Comparison of ENCODE assay signal across 8 cellular contexts in genomic region chr15:75023194-75024101, GRCh38.
A peak's percentile ranks its signal among the peaks of the same experiment; 100 is the strongest.
DNase-seq lines count a peak whose midpoint lies in the region; ATAC-seq and TF ChIP-seq lines count a peak whose summit lies in the region.

TSS of gene PPCDC (plus strand) at chr15:75023590. CDS start at chr15:75028319, 4,729 bp downstream.

- ATAC-seq in GM19035 (IDR thresholded peaks at IDR 0.05; ENCODE audit: unreplicated experiment) (peak; percentile 92), HG03354 (IDR thresholded peaks at IDR 0.05; ENCODE audit: poor library complexity, severe bottlenecking, unreplicated experiment) (peak; percentile 96)
- ATAC-seq in activated CD4-positive, CD25-positive, alpha-beta regulatory T cell treated with anti-CD3 and anti-CD28 coated beads, Interleukin-2, amount 50 U/mL, for 24 hours: peak; percentile 100

- peak within 1 kb of the TSS; percentile 92 for H3K4me3 ChIP-seq in AG09309 (ENCODE audit: control insufficient read depth, low read depth, low read length)

- DNase-seq in AG09309 (ENCODE audit: low read depth) (peak; percentile 73), NCI-H446 treated with DMSO at 0.1 percent for 48 hours (lab: John Stamatoyannopoulos, UW) (peak; percentile 95), cerebellar cortex (ENCODE audit: low spot score) (peak; percentile 98), iris pigment epithelial cell (ENCODE audit: low read depth) (peak; percentile 93)
- DNase-seq in stimulated activated CD4-positive, alpha-beta T cell treated with anti-CD3 and anti-CD28 coated beads, Interleukin-12 subunit alpha, Interleukin-12 subunit beta, amount 100 ng/mL, for 4 hours: peak; percentile 90

- no peak for TF ChIP-seq CTCF in AG09309 (IDR thresholded peaks at IDR 0.05; ENCODE audit: control insufficient read depth, insufficient read depth, low read depth, low read length, missing control alignments)

Comparison
In these comparisons a context has a peak if more than half of its experiments do, and no peak if none do; other contexts are left out.
1. Peak in every context shown above with its lines: DNase-seq, ATAC-seq and H3K4me3 ChIP-seq.